Comparison of ENCODE assay signal across 33 cellular contexts in genomic region chr18:31614044-31614443, GRCh38. TPM values are rescaled to one million over a fixed set of nuclear protein-coding genes. Genes with fewer than 3 reads are reported as not detected.
"Had no signal": no experiment of that assay in that cellular context is flagged by ENCODE, and none has a peak within 500 bp of the region (broad histone marks: within the 10 kb centered on the region; RNA-seq: fewer than 3 reads in every experiment).

No MANE protein-coding gene starts in this region.

- DNase-seq: activated CD4-positive, alpha-beta memory T cell treated with anti-CD3 and anti-CD28 coated beads, Interleukin-2, amount 10 ng/mL, durations not matched to agents 7 days and 5 days; activated CD4-positive, alpha-beta T cell treated with anti-CD3 and anti-CD28 coated beads for 1 hour; activated CD4-positive, alpha-beta T cell treated with anti-CD3 and anti-CD28 coated beads for 36 hours; activated CD4-positive, alpha-beta T cell treated with anti-CD3 and anti-CD28 coated beads for 48 hours; activated CD4-positive, alpha-beta T cell treated with anti-CD3 and anti-CD28 coated beads, Interleukin-2, amount 10 ng/mL, durations not matched to agents 7 days and 5 days; activated CD4-positive, alpha-beta T cell treated with anti-CD3 and anti-CD28 coated beads, Interleukin-2, amount 50 U/mL, for 48 hours; activated CD4-positive, CD25-positive, alpha-beta regulatory T cell; activated CD8-positive, alpha-beta memory T cell treated with anti-CD3 and anti-CD28 coated beads for 24 hours; activated CD8-positive, alpha-beta memory T cell treated with anti-CD3 and anti-CD28 coated beads, Interleukin-2, amount 10 ng/mL, durations not matched to agents 7 days and 5 days; activated CD8-positive, alpha-beta memory T cell treated with anti-CD3 and anti-CD28 coated beads, Interleukin-2, amount 50 U/mL, for 48 hours; activated CD8-positive, alpha-beta T cell treated with anti-CD3 and anti-CD28 coated beads, Interleukin-2, amount 10 ng/mL, durations not matched to agents 7 days and 5 days; activated effector memory CD4-positive, alpha-beta T cell treated with Interleukin-2 at 50 U/mL for 16 hours; activated gamma-delta T cell; activated naive CD4-positive, alpha-beta T cell treated with anti-CD3 and anti-CD28 coated beads, Interleukin-2, amount 10 ng/mL, durations not matched to agents 7 days and 5 days; activated naive CD4-positive, alpha-beta T cell treated with Interleukin-2 at 50 U/mL for 16 hours; activated naive CD8-positive, alpha-beta T cell treated with anti-CD3 and anti-CD28 coated beads, Interleukin-2, amount 10 ng/mL, durations not matched to agents 7 days and 5 days; activated naive CD8-positive, alpha-beta T cell treated with anti-CD3 and anti-CD28 coated beads, Interleukin-2, amount 50 U/mL, for 24 hours; activated T-cell treated with anti-CD3 and anti-CD28 coated beads, Interleukin-2, amount 50 U/mL, for 24 hours; activated T-cell treated with anti-CD3 and anti-CD28 coated beads, Interleukin-2, amount 50 U/mL, for 48 hours; amygdala; anterior cingulate cortex; caudate nucleus; cerebellar nuclear complex; T-helper 2 cell; T-helper 9 cell had no signal

- H3K27ac ChIP-seq: ascending aorta, cardiac muscle cell, VCaP had no signal

- H3K36me3 ChIP-seq: ascending aorta, cardiac muscle cell had no signal

- H3K4me1 ChIP-seq: ascending aorta had no signal

- H3K4me3 ChIP-seq: ascending aorta, cardiac muscle cell had no signal

- H3K9me3 ChIP-seq: ascending aorta had no signal

- FAIRE-seq: bronchial epithelial cell, TTC549 had no signal

- ATAC-seq: activated CD4-positive, alpha-beta T cell treated with anti-CD3 and anti-CD28 coated beads for 36 hours; activated CD4-positive, CD25-positive, alpha-beta regulatory T cell treated with anti-CD3 and anti-CD28 coated beads, Interleukin-2, amount 50 U/mL, for 24 hours; activated CD8-positive, alpha-beta memory T cell treated with anti-CD3 and anti-CD28 coated beads, Interleukin-2, amount 10 ng/mL, durations not matched to agents 7 days and 5 days; activated CD8-positive, alpha-beta T cell treated with anti-CD3 and anti-CD28 coated beads, Interleukin-2, amount 10 ng/mL, durations not matched to agents 7 days and 5 days; activated naive CD8-positive, alpha-beta T cell treated with anti-CD3 and anti-CD28 coated beads, Interleukin-2, amount 50 U/mL, for 24 hours had no signal

- H3K27me3 ChIP-seq: ascending aorta, cardiac muscle cell had no signal

RNA-seq across cellular contexts. Expression of gene TTR, which starts 22.4 kb away (rescaled TPM):
- total RNA-seq: activated CD4-positive, alpha-beta memory T cell treated with anti-CD3 and anti-CD28 coated beads, Interleukin-2, amount 10 ng/mL, durations not matched to agents 7 days and 5 days; activated CD4-positive, alpha-beta T cell treated with anti-CD3 and anti-CD28 coated beads for 36 hours; activated CD4-positive, alpha-beta T cell treated with anti-CD3 and anti-CD28 coated beads, Interleukin-2, amount 10 ng/mL, durations not matched to agents 7 days and 5 days; activated CD8-positive, alpha-beta memory T cell treated with anti-CD3 and anti-CD28 coated beads, Interleukin-2, amount 10 ng/mL, durations not matched to agents 7 days and 5 days; activated CD8-positive, alpha-beta T cell treated with anti-CD3 and anti-CD28 coated beads, Interleukin-2, amount 10 ng/mL, durations not matched to agents 7 days and 5 days; activated naive CD8-positive, alpha-beta T cell treated with anti-CD3 and anti-CD28 coated beads, Interleukin-2, amount 10 ng/mL, durations not matched to agents 7 days and 5 days; activated T-helper 2 cell treated with anti-CD3 and anti-CD28 coated beads, Interferon-gamma antibody, Interleukin-2, Interleukin-4, amounts not matched to agents 10 μg/mL and 5 μg/mL and 100 μg/mL, durations not matched to agents 14 hours and 24 hours and 36 hours; bronchial epithelial cell; chondrocyte had no signal
